Comparison of ENCODE assay signal across 22 cellular contexts in the genomic region with DNA sequence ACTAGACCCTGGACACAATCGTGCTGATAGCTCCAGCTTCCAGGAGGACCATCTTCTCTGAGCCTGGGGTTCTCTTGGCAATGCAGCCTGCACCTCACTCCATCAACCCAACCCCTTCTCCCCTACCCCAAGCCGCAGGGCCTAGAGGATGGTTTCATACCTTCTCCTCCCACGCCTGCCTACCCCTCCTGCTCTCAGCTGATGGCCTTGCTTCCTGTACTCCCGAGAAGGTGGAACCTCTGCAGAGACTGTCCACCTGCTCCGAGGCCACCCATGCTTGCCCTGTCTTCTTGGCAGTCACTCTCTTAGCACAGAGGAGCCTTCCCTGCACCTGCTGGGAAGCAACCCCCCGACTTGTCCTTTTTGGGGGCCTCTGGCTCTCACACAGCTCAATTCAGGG.
"Had no signal": no experiment of that assay in that cellular context is flagged by ENCODE, and none has a peak within 500 bp of the region (broad histone marks: within the 10 kb centered on the region; RNA-seq: fewer than 3 reads in every experiment).

No MANE protein-coding gene starts in this region.

- ATAC-seq: esophagus mucosa, gastrocnemius medialis, heart right ventricle, left cardiac atrium, left lung, left ventricle myocardium superior, lower lobe of right lung had no signal

- H3K4me3 Mint-ChIP-seq: endodermal cell had no signal

- H3K4me1 ChIP-seq: esophagus squamous epithelium, gastrocnemius medialis, heart right ventricle, left lung, lower lobe of right lung had no signal

- H3K27me3 ChIP-seq: esophagus squamous epithelium, gastrocnemius medialis, left lung had no signal

- H3K4me3 ChIP-seq: coronary artery, dorsolateral prefrontal cortex, esophagus squamous epithelium, gastrocnemius medialis, heart right ventricle, left lung, lower lobe of right lung had no signal

- DNase-seq: dermis blood vessel endothelial cell; dorsolateral prefrontal cortex; effector CD4-positive, alpha-beta T cell; effector memory CD4-positive, alpha-beta T cell; endodermal cell; erythroblast; esophagus squamous epithelium; foreskin fibroblast; foreskin melanocyte; gastrocnemius medialis; glutamatergic neuron; heart right ventricle; hippocampal formation; left cardiac atrium; left lung; left ventricle myocardium superior; lower lobe of right lung; mesendoderm; midbrain had no signal

- H3K9me3 Mint-ChIP-seq: endodermal cell had no signal

- H3K27ac Mint-ChIP-seq: endodermal cell had no signal

- H3K36me3 ChIP-seq: esophagus squamous epithelium, gastrocnemius medialis, heart right ventricle, left lung, lower lobe of right lung had no signal

- H3K27ac ChIP-seq: coronary artery, dorsolateral prefrontal cortex, epithelial cell of prostate, esophagus squamous epithelium, gastrocnemius medialis, heart right ventricle, left lung, lower lobe of right lung had no signal

- H3K9me3 ChIP-seq: esophagus squamous epithelium, gastrocnemius medialis, left lung, lower lobe of right lung had no signal
